In genomic region chr3:15860014-15860934, GRCh38 we compare ENCODE assay signal across 8 cellular contexts.
DNase-seq lines count a peak whose midpoint lies in the region; ATAC-seq and TF ChIP-seq lines count a peak whose summit lies in the region.

No MANE protein-coding gene starts in this region.

- peak overlapping the region; percentile 77 for H3K4me3 ChIP-seq in osteoblast (ENCODE audit: insufficient read depth, low read length)

- peak overlapping the region; percentile 90 for H3K27ac Mint-ChIP-seq in Calu3 (ENCODE audit: unreplicated experiment)
- H3K27ac Mint-ChIP-seq in activated naive CD8-positive, alpha-beta T cell treated with anti-CD3 and anti-CD28 coated beads for 36 hours, result peak overlapping the region; percentile 85

- no peaks in the 10 kb centered on the region for H3K36me3 ChIP-seq in osteoblast (ENCODE audit: insufficient read depth, low read length)

- no TSS peak for BruUV-seq in Calu3 (replicated peaks; lab: Mats Ljungman, UMichigan)

- H3K4me2 ChIP-seq in osteoblast (ENCODE audit: insufficient read depth, low read length), result peak overlapping the region; percentile 91

- no peaks in the 10 kb centered on the region for H3K27me3 Mint-ChIP-seq in Calu3 (ENCODE audit: unreplicated experiment)
- no peaks in the 10 kb centered on the region for H3K27me3 Mint-ChIP-seq in activated naive CD8-positive, alpha-beta T cell treated with anti-CD3 and anti-CD28 coated beads for 36 hours

- H3K9me3 ChIP-seq in osteoblast (ENCODE audit: low read depth, low read length), result no peaks in the 10 kb centered on the region

- peaks cover 12% of the 10 kb centered on the region for H3K4me1 Mint-ChIP-seq in Calu3 (ENCODE audit: low read depth, unreplicated experiment)
- peaks cover 34% of the 10 kb centered on the region for H3K4me1 Mint-ChIP-seq in activated naive CD8-positive, alpha-beta T cell treated with anti-CD3 and anti-CD28 coated beads for 36 hours

- DNase-seq in Calu3 (peak; percentile 62), NCI-H82 (lab: John Stamatoyannopoulos, UW) (peak; percentile 95), Right ventricle myocardium superior (peak; percentile 73), osteoblast (ENCODE audit: insufficient read length, low spot score, missing footprints) (peak; percentile 75), NCI-H1436 treated with DMSO at 0.1 percent for 48 hours (lab: John Stamatoyannopoulos, UW) (no peak)
- DNase-seq in activated naive CD8-positive, alpha-beta T cell treated with anti-CD3 and anti-CD28 coated beads for 36 hours, result peak; percentile 18

- H4K20me1 ChIP-seq in osteoblast (ENCODE audit: insufficient read depth, low read length), result no peaks in the 10 kb centered on the region

- peaks cover 3% of the 10 kb centered on the region for H3K4me1 ChIP-seq in osteoblast (ENCODE audit: insufficient read depth, low read length)

- TF ChIP-seq CTCF in Calu3 (IDR thresholded peaks at IDR 0.05; ENCODE audit: unreplicated experiment) (no peak), osteoblast (IDR thresholded peaks at IDR 0.05; ENCODE audit: extremely low read depth, low read depth, low read length) (no peak)

- ATAC-seq in GM19372 (IDR thresholded peaks at IDR 0.05; ENCODE audit: low read depth, unreplicated experiment), result peak; percentile 45
- peak; percentile 60 for ATAC-seq in HG03432 (IDR thresholded peaks at IDR 0.05; ENCODE audit: unreplicated experiment)
- ATAC-seq in Right ventricle myocardium superior (ENCODE audit: poor library complexity), result peak; percentile 78

- H2AFZ ChIP-seq in osteoblast (ENCODE audit: low read length), result peak overlapping the region; percentile 92

- peaks cover 35% of the 10 kb centered on the region for H3K36me3 Mint-ChIP-seq in Calu3 (ENCODE audit: insufficient read depth, unreplicated experiment)
- H3K36me3 Mint-ChIP-seq in activated naive CD8-positive, alpha-beta T cell treated with anti-CD3 and anti-CD28 coated beads for 36 hours, result peaks cover 16% of the 10 kb centered on the region

- peak overlapping the region; percentile 95 for H3K4me3 Mint-ChIP-seq in Calu3 (ENCODE audit: low read depth, unreplicated experiment)
- peak overlapping the region; percentile 83 for H3K4me3 Mint-ChIP-seq in activated naive CD8-positive, alpha-beta T cell treated with anti-CD3 and anti-CD28 coated beads for 36 hours

- CTCF ChIA-PET in Calu3 (lab: Charles Lee), result no interaction called here

- H3K79me2 ChIP-seq in osteoblast (ENCODE audit: insufficient read depth, low read length), result peaks cover 36% of the 10 kb centered on the region

- no peaks in the 10 kb centered on the region for H3K27me3 ChIP-seq in osteoblast (ENCODE audit: insufficient read depth, low read length)

- intact Hi-C loops in Calu3 (cut with micrococcal nuclease; ENCODE audit: unreplicated experiment) (no loop called here), Right ventricle myocardium superior (cut with DNase I) (no loop called here)

- H3K27ac ChIP-seq in osteoblast (ENCODE audit: low read depth, low read length), result peak overlapping the region; percentile 29

- H3K9me3 Mint-ChIP-seq in Calu3 (ENCODE audit: low read depth, unreplicated experiment), result peaks cover 3% of the 10 kb centered on the region
- peaks cover 5% of the 10 kb centered on the region for H3K9me3 Mint-ChIP-seq in activated naive CD8-positive, alpha-beta T cell treated with anti-CD3 and anti-CD28 coated beads for 36 hours
